In genomic region chr19:44499962-44500949, GRCh38 we compare ENCODE assay signal across 9 cellular contexts. TPM values are rescaled to one million over a fixed set of nuclear protein-coding genes. Genes with fewer than 3 reads are reported as not detected.
DNase-seq lines count a peak whose midpoint lies in the region; ATAC-seq, FAIRE-seq and TF ChIP-seq lines count a peak whose summit lies in the region.
"Had no signal": no experiment of that assay in that cellular context is flagged by ENCODE, and none has a peak within 500 bp of the region (broad histone marks: within the 10 kb centered on the region; RNA-seq: fewer than 3 reads in every experiment).

Gene ZNF180 (minus strand): TSS chr19:44500522. CDS start chr19:44497334, 3,188 bp downstream.

- peak within 1 kb of the TSS; percentile 64 for H3K27ac ChIP-seq in keratinocyte (ENCODE audit: control insufficient read depth, insufficient read depth, low read length)

- peak within 1 kb of the TSS; percentile 85 for H3K4me2 ChIP-seq in keratinocyte (ENCODE audit: control insufficient read depth, extremely low read depth, insufficient read depth, low read depth, low read length)

- H3K79me2 ChIP-seq in keratinocyte (ENCODE audit: control insufficient read depth, insufficient read depth, low read length): peaks cover 37% of the 10 kb centered on the region

- H3K9me3 ChIP-seq in keratinocyte (ENCODE audit: control insufficient read depth, low read depth, low read length): peaks cover 4% of the 10 kb centered on the region

- DNase-seq in AG20443 (ENCODE audit: low spot score) (peak; percentile 98), NCI-H345 (lab: John Stamatoyannopoulos, UW) (peak; percentile 96), cerebellar cortex (ENCODE audit: low spot score) (peak; percentile 97), keratinocyte (ENCODE audit: low read depth, low spot score) (peak; percentile 61)
- peak; percentile 89 for DNase-seq in activated CD4-positive, CD25-positive, alpha-beta regulatory T cell treated with anti-CD3 and anti-CD28 coated beads, Interleukin-2, amount 50 U/mL, for 16 hours (ENCODE audit: low read depth, low spot score)
- DNase-seq in stimulated activated CD4-positive, alpha-beta T cell treated with anti-CD3 and anti-CD28 coated beads, Interleukin-12 subunit alpha, Interleukin-12 subunit beta, amount 100 ng/mL, for 48 hours (ENCODE audit: low read depth in 2 of 3, low spot score in 1 of 3): peak; percentile 87 to 93 (median 90)

- H3K9ac ChIP-seq in keratinocyte (ENCODE audit: control insufficient read depth, extremely low read depth, insufficient read depth, low read length): peak within 1 kb of the TSS; percentile 83

- dilution Hi-C loops in keratinocyte (cut with MboI; ENCODE audit: extremely low pct_ligation_motif_present, low sequenced_read_pairs): no loop called here

- ATAC-seq in GM19023 (IDR thresholded peaks at IDR 0.05; ENCODE audit: unreplicated experiment) (peak; percentile 84), HG03196 (IDR thresholded peaks at IDR 0.05; ENCODE audit: unreplicated experiment) (peak; percentile 87)

- H2AFZ ChIP-seq in keratinocyte (ENCODE audit: control insufficient read depth, low read length): peak within 1 kb of the TSS; percentile 97

- H4K20me1 ChIP-seq in keratinocyte (ENCODE audit: control insufficient read depth, extremely low read depth, insufficient read depth, low read length): no peaks in the 10 kb centered on the region

- peaks cover 7 to 8% of the 10 kb centered on the region in 2 experiments for H3K36me3 ChIP-seq in keratinocyte (ENCODE audit: control insufficient read depth in 2 of 2, extremely low read depth in 1 of 2, insufficient read depth in 2 of 2, low read length in 2 of 2)

- no peaks in the 10 kb centered on the region for H3K9me1 ChIP-seq in keratinocyte (ENCODE audit: control insufficient read depth, extremely low read depth, insufficient read depth, low read length)

- peak; percentile 19 to 58 (median 32) for TF ChIP-seq CTCF in keratinocyte (optimal IDR thresholded peaks at IDR 0.05 in 1 of 3, IDR thresholded peaks at IDR 0.05 in 1 of 3, conservative IDR thresholded peaks at IDR 0.05 in 1 of 3; ENCODE audit: extremely low read depth in 1 of 3, insufficient read depth in 2 of 3, low read length in 3 of 3)

- H3K4me1 ChIP-seq in keratinocyte (ENCODE audit: control insufficient read depth, extremely low read depth, insufficient read depth, low read length): peaks cover 9% of the 10 kb centered on the region

- FAIRE-seq in keratinocyte (lab: Jason Lieb, UNC): peak; percentile 48
- FAIRE-seq: colon had no signal

- H3K27me3 ChIP-seq in keratinocyte (ENCODE audit: control insufficient read depth, extremely low read depth, insufficient read depth, low read length): no peaks in the 10 kb centered on the region

- H3K4me3 ChIP-seq in keratinocyte (ENCODE audit: control insufficient read depth in 2 of 3, extremely low read depth in 1 of 3, insufficient read depth in 2 of 3, low read depth in 1 of 3, low read length in 3 of 3): peak within 1 kb of the TSS; percentile 84 to 93 (median 85)

RNA-seq across cellular contexts. Expression of gene ZNF180, which starts in this region (rescaled TPM):
- 1.1 to 2.6 TPM (median 1.4 TPM) in 3 replicates for polyA plus RNA-seq in keratinocyte
- polyA plus RNA-seq in keratinocyte (2011; ENCODE audit: low read depth): 1.4 TPM
- 1.2 and 1.4 TPM in 2 replicates for polyA plus RNA-seq in keratinocyte (2011; cell fraction: cytosol; rRNA removed)
- polyA plus RNA-seq in keratinocyte (2011; cell fraction: nucleus; rRNA removed): 2.6 and 2.9 TPM in 2 replicates
- polyA plus RNA-seq in keratinocyte (2012; ENCODE audit: low replicate concordance): 1.9 and 3.6 TPM in 2 replicates
- polyA minus RNA-seq in keratinocyte: 1.2 to 2.2 TPM (median 1.8 TPM) in 3 replicates
- 2.3 TPM for polyA minus RNA-seq in keratinocyte (2011; cell fraction: cytosol; rRNA and poly(A)+ RNA removed)
- polyA minus RNA-seq in keratinocyte (2011; cell fraction: nucleus; rRNA and poly(A)+ RNA removed): 2.5 and 2.6 TPM in 2 replicates

Comparison
In these comparisons a context has a peak if more than half of its experiments do, and no peak if none do; other contexts are left out.
1. Peak in every context shown above with its lines: DNase-seq, ATAC-seq, H3K4me3 ChIP-seq and H3K27ac ChIP-seq.